In the genomic region with DNA sequence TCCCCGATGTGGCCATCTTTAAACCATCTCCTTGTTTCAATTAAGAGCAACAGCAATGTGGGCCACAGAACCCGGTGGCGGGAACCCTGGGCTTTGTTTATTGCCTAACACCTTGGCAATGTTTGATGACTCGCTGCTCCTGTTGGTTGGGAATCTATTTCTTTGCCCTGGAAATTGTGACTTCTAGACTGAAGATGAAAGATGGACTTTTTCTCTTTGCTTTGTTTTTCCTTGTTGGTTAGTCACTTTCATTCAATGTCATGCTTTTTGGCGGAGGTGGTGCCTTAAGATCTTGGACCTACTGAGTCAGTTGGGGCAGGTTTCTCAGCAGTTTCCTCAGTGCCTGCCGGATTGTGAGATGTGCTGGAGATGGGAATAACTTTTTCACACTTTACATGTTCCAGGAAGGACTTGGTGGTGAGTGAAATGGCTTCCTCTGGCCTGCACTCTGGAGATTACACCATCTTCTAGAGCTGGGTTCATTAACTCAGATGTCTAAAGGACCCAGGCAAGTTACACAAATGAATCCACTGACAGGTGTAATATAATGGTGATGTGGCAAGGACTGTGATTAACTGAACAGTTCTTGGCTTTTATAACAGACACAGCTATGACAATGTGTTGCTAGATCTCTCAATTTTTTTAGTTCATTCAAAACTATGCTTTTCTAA, we compare ENCODE assay signal across 21 cellular contexts. TPM values are rescaled to one million over a fixed set of nuclear protein-coding genes. Genes with fewer than 3 reads are reported as not detected.
A peak's percentile ranks its signal among the peaks of the same experiment; 100 is the strongest.
DNase-seq lines count a peak whose midpoint lies in the region; ATAC-seq and TF ChIP-seq lines count a peak whose summit lies in the region.
"Had no signal": no experiment of that assay in that cellular context is flagged by ENCODE, and none has a peak within 500 bp of the region (broad histone marks: within the 10 kb centered on the region; RNA-seq: fewer than 3 reads in every experiment).

No MANE protein-coding gene starts in this region.

- H3K4me1 ChIP-seq in RWPE2 (ENCODE audit: insufficient read depth, poor library complexity, severe bottlenecking) (peaks cover 8% of the 10 kb centered on the region), OCI-LY7 (ENCODE audit: insufficient read depth, low read length, poor library complexity, severe bottlenecking) (peaks cover 13% of the 10 kb centered on the region)
- H3K4me1 ChIP-seq: tibial artery had no signal

- DNase-seq in Daoy (ENCODE audit: low read depth) (peak; percentile 11), RWPE2 (ENCODE audit: low spot score) (no peak), MCF 10A (ENCODE audit: unreplicated experiment) (peak; percentile 26), NCI-H1694 (lab: John Stamatoyannopoulos, UW) (no peak), EL (no peak), OCI-LY7 (ENCODE audit: low spot score) (no peak), SIG-M5 treated with dmso at 0.1 percent for 504 hours (lab: John Stamatoyannopoulos, UW; ENCODE audit: unreplicated experiment) (no peak)
- peak; percentile 70 for DNase-seq in stimulated activated CD4-positive, alpha-beta T cell treated with anti-CD3 and anti-CD28 coated beads, Interleukin-15, amount 100 ng/mL, for 24 hours
- DNase-seq: GF-D8, KBM-7, mucosa of descending colon, NCI-H1048, NCI-H2081 treated with DMSO at 0.1 percent for 48 hours, NCI-H524, retina, Right ventricle myocardium superior, T-cell, tibial artery had no signal

- H3K9me3 ChIP-seq in RWPE2 (ENCODE audit: severe bottlenecking) (no peaks in the 10 kb centered on the region), OCI-LY7 (ENCODE audit: low read length) (no peaks in the 10 kb centered on the region)
- H3K9me3 ChIP-seq: mucosa of descending colon, tibial artery had no signal

- no peak overlapping the region for H3K4me3 Mint-ChIP-seq in MCF 10A (ENCODE audit: unreplicated experiment)
- H3K4me3 Mint-ChIP-seq: B cell; central memory CD8-positive, alpha-beta T cell; T-cell had no signal

- no peaks in the 10 kb centered on the region for H3K79me2 ChIP-seq in OCI-LY7 (ENCODE audit: insufficient read depth, low read depth, low read length)

- intact Hi-C loops in MCF 10A (cut with micrococcal nuclease), result no loop called here
- intact Hi-C loops in OCI-LY7 (cut with micrococcal nuclease; ENCODE audit: unreplicated experiment), result no loop called here

- H3K4me3 ChIP-seq in RWPE2 (ENCODE audit: severe bottlenecking) (no peak overlapping the region), OCI-LY7 (ENCODE audit: low read depth, low read length, poor library complexity, severe bottlenecking) (no peak overlapping the region)
- H3K4me3 ChIP-seq: mucosa of descending colon, tibial artery had no signal

- peak overlapping the region; percentile 63 for H3K27ac Mint-ChIP-seq in MCF 10A (ENCODE audit: low read depth, unreplicated experiment)
- H3K27ac Mint-ChIP-seq: B cell had no signal

- peak; percentile 23; the same call in 1 of the 3 replicates for ATAC-seq in RWPE2 (ENCODE audit: low read depth)
- ATAC-seq: left lobe of liver, mucosa of descending colon, T-cell had no signal

- no peak for TF ChIP-seq CTCF in RWPE2 (IDR thresholded peaks at IDR 0.05; ENCODE audit: poor library complexity, severe bottlenecking)
- no peak for TF ChIP-seq CTCF in MCF 10A (IDR thresholded peaks at IDR 0.05; ENCODE audit: unreplicated experiment)
- TF ChIP-seq CTCF in OCI-LY7 (conservative IDR thresholded peaks at IDR 0.05; ENCODE audit: low read length), result no peak

- H4K20me1 ChIP-seq in OCI-LY7 (ENCODE audit: insufficient read depth, low read length), result no peaks in the 10 kb centered on the region

- H3K9me2 ChIP-seq in OCI-LY7 (ENCODE audit: insufficient read depth, low read length), result no peaks in the 10 kb centered on the region

- H3K27me3 ChIP-seq in RWPE2 (ENCODE audit: insufficient read depth, poor library complexity, severe bottlenecking), result no peaks in the 10 kb centered on the region
- H3K27me3 ChIP-seq: tibial artery had no signal

- BruUV-seq in MCF 10A (replicated peaks; lab: Mats Ljungman, UMichigan) (no TSS peak), OCI-LY7 (replicated peaks; lab: Mats Ljungman, UMichigan) (no TSS peak)

- no peaks in the 10 kb centered on the region for H3K36me3 Mint-ChIP-seq in MCF 10A (ENCODE audit: insufficient read depth, unreplicated experiment)

- no peak overlapping the region for H3K4me2 ChIP-seq in OCI-LY7 (ENCODE audit: low read length)

- H3K4me1 Mint-ChIP-seq in MCF 10A (ENCODE audit: insufficient read depth, unreplicated experiment), result peaks cover 21% of the 10 kb centered on the region
- H3K4me1 Mint-ChIP-seq: B cell; central memory CD8-positive, alpha-beta T cell had no signal

- no peaks in the 10 kb centered on the region for H3K9me3 Mint-ChIP-seq in MCF 10A (ENCODE audit: unreplicated experiment)
- H3K9me3 Mint-ChIP-seq: central memory CD8-positive, alpha-beta T cell had no signal

- H2AFZ ChIP-seq in OCI-LY7 (ENCODE audit: low read length), result no peak overlapping the region; the same call in 1 of the 2 replicates

- CTCF ChIA-PET in MCF 10A (lab: Yijun Ruan, JAX) (interaction anchor here (0.7 to 0.8 kb wide), 2 partner anchors 8 to 716 kb away, joined by 3 to 4 read pairs; no protein-coding TSS in a partner anchor), OCI-LY7 (lab: Charles Lee; ENCODE audit: unreplicated experiment) (interaction anchor here (0.5 kb wide), 1 partner anchor 14 kb away, joined by 3 read pairs; no protein-coding TSS in a partner anchor)

- H3K36me3 ChIP-seq in RWPE2 (ENCODE audit: low read depth) (no peaks in the 10 kb centered on the region), OCI-LY7 (ENCODE audit: insufficient read depth, low read length) (no peaks in the 10 kb centered on the region)
- H3K36me3 ChIP-seq: tibial artery had no signal

- H3K27ac ChIP-seq in RWPE2 (ENCODE audit: poor library complexity, severe bottlenecking) (no peak overlapping the region), OCI-LY7 (ENCODE audit: low read depth, low read length, poor library complexity, severe bottlenecking) (no peak overlapping the region)
- H3K27ac ChIP-seq: tibial artery had no signal

- POLR2A ChIA-PET in MCF 10A (lab: Yijun Ruan, JAX) (no interaction called here), OCI-LY7 (lab: Charles Lee) (interaction anchor here (0.5 to 2.3 kb wide), 2 partner anchors 28 to 39 kb away, joined by 4 to 7 read pairs; no protein-coding TSS in a partner anchor)

- H3K27me3 Mint-ChIP-seq in MCF 10A (ENCODE audit: insufficient read depth, unreplicated experiment), result no peaks in the 10 kb centered on the region

RNA-seq across cellular contexts. Expression of a gene that starts 56.3 kb away (rescaled TPM):
- total RNA-seq in Daoy (2014; rRNA removed; shearing (Covaris generic)), result 0.57 and 1.3 TPM in 2 replicates
- total RNA-seq in MCF 10A (2022) (1.6 and 2.3 TPM in 2 replicates), OCI-LY7 (2022) (not detected in 2 replicates)
- total RNA-seq in OCI-LY7 (2014; rRNA removed; shearing (Covaris generic)), result not detected in 2 replicates

Comparison
In these comparisons a context has a peak if more than half of its experiments do, and no peak if none do; other contexts are left out.
1. DNase-seq: peak in Daoy (single experiment), MCF 10A (single experiment) and stimulated activated CD4-positive, alpha-beta T cell treated with anti-CD3 and anti-CD28 coated beads, Interleukin-15, amount 100 ng/mL, for 24 hours (single experiment); none in RWPE2 (single experiment), NCI-H1694 (single experiment), EL (single experiment), OCI-LY7 (single experiment) and SIG-M5 treated with dmso at 0.1 percent for 504 hours (single experiment).